1 cellular context compared by ENCODE assay signal in the genomic region with DNA sequence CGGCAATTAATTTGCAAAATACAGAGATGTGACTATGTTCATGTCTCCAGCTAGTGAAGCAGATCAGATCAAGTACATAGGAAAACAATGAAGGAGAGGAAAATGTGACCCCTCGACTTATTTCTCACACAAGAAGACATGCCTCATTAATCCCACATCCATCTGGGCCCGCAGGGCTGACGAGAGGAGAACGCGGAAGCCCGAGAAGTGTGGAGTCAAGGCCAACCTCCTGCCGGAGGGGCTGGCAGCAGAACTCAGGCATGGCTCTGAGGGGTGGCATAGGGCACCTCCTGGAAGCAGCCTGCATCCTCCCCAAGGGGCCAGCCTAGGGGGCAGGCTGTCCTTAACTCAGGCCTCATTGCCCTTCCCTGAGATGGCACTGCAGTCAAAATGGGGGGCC.
TF ChIP-seq lines count a peak whose summit lies in the region.

No MANE protein-coding gene starts in this region.

TF ChIP-seq in IMR-90, 13 proteins besides CTCF, POLR2A, EP300 and RAD21:
- TF ChIP-seq MAZ (IDR thresholded peaks at IDR 0.05; ENCODE audit: borderline replicate concordance, low read depth, low read length) (no peak), CHD1 (IDR thresholded peaks at IDR 0.05; ENCODE audit: low read depth, low read length) (no peak), MXI1 (IDR thresholded peaks at IDR 0.05; ENCODE audit: borderline replicate concordance, low read depth, low read length) (no peak), RCOR1 (IDR thresholded peaks at IDR 0.05; ENCODE audit: insufficient replicate concordance, low read length) (no peak), RFX5 (IDR thresholded peaks at IDR 0.05; ENCODE audit: low read depth, low read length) (no peak), CEBPB (IDR thresholded peaks at IDR 0.05; ENCODE audit: low read depth, low read length) (no peak), MAFK (IDR thresholded peaks at IDR 0.05; ENCODE audit: low read depth, low read length) (no peak), NFE2L2 (IDR thresholded peaks at IDR 0.05; ENCODE audit: low read depth, low read length) (no peak), SMC3 (IDR thresholded peaks at IDR 0.05; ENCODE audit: low read depth, low read length) (no peak), FOS (IDR thresholded peaks at IDR 0.05; ENCODE audit: low read depth, low read length) (no peak), BHLHE40 (IDR thresholded peaks at IDR 0.05; ENCODE audit: low read depth, low read length) (no peak)
- TF ChIP-seq, protein P1, sequence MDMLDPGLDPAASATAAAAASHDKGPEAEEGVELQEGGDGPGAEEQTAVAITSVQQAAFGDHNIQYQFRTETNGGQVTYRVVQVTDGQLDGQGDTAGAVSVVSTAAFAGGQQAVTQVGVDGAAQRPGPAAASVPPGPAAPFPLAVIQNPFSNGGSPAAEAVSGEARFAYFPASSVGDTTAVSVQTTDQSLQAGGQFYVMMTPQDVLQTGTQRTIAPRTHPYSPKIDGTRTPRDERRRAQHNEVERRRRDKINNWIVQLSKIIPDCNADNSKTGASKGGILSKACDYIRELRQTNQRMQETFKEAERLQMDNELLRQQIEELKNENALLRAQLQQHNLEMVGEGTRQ (IDR thresholded peaks at IDR 0.05; ENCODE audit: low read depth, low read length) = no peak
- TF ChIP-seq, protein P2, sequence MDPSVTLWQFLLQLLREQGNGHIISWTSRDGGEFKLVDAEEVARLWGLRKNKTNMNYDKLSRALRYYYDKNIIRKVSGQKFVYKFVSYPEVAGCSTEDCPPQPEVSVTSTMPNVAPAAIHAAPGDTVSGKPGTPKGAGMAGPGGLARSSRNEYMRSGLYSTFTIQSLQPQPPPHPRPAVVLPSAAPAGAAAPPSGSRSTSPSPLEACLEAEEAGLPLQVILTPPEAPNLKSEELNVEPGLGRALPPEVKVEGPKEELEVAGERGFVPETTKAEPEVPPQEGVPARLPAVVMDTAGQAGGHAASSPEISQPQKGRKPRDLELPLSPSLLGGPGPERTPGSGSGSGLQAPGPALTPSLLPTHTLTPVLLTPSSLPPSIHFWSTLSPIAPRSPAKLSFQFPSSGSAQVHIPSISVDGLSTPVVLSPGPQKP (IDR thresholded peaks at IDR 0.05; ENCODE audit: borderline replicate concordance, low read depth, low read length) = no peak
